ENCODE assay signal across 6 cellular contexts in the genomic region with DNA sequence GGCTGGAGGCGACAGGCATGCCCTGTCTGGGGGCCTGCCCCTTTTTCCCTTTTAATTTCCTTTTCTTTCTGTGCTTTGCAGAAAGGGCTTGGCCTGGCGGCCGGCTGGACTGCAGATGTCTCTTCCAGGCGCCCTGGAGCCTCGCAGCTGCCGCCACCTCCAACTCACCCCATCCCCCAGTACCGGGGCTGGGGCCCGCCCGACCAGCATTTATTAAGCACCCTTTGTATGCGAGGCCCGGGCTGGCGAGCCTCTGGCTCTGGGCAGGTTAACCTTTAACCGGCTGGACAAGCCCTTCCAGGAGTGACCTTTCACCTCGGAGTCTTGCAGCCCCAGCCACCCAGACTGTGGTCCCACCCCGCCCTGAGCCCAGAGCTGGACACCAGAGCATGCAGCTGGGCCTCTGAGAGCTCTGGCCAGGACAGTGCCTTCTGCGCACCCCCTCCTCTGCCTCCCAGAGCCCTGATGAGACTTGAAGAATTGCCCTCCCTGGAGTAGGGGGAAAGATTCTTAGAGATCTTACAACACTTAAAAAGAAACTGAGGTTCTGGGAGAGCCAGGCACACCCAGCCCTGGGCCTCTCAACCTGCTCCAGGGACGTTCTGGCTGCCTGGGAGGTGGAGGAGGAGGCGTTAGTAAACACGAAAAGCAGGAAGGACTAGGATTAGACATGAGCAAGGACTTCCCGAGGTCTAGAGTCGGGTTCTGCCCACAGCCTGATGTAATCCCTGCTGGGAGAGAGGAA. TPM values are rescaled to one million over a fixed set of nuclear protein-coding genes. Genes with fewer than 3 reads are reported as not detected.
DNase-seq lines count a peak whose midpoint lies in the region; ATAC-seq and TF ChIP-seq lines count a peak whose summit lies in the region.

No MANE protein-coding gene starts in this region.

- peaks cover 13 to 29% of the 10 kb centered on the region in 2 donors for H3K4me1 ChIP-seq in esophagus (ENCODE audit: control insufficient read depth in 2 of 2, insufficient read depth in 2 of 2, low read length in 1 of 2)

- H3K27me3 ChIP-seq in esophagus (ENCODE audit: control insufficient read depth in 1 of 2, insufficient read depth in 2 of 2, low read length in 2 of 2): no peaks in the 10 kb centered on the region

- 17 to 18% methylated on average over 21 of the region's 21 CpGs for WGBS in esophagus, 2 donors

- no peak for TF ChIP-seq CTCF in AG10803 (conservative IDR thresholded peaks at IDR 0.05; ENCODE audit: low read length)

- H3K4me3 ChIP-seq in AG10803 (ENCODE audit: low read length): peak overlapping the region; percentile 60
- peak overlapping the region; percentile 63 to 94 for H3K4me3 ChIP-seq in esophagus (ENCODE audit: low read depth in 1 of 2, low read length in 2 of 2)
- peak overlapping the region; percentile 28 to 83 (median 60) for H3K4me3 ChIP-seq in skin epidermis

- H3K27ac ChIP-seq in esophagus (ENCODE audit: low read depth in 2 of 2, low read length in 1 of 2) (peak overlapping the region; percentile 95 to 97), skin epidermis (peak overlapping the region; percentile 13 to 91 (median 84))

- no peaks in the 10 kb centered on the region for H3K36me3 ChIP-seq in esophagus (ENCODE audit: control insufficient read depth in 2 of 2, insufficient read depth in 2 of 2, low read length in 1 of 2)

- DNase-seq in AG10803 (ENCODE audit: low read depth): peak; percentile 57
- DNase-seq in MV-4-11 (lab: John Stamatoyannopoulos, UW): peak; percentile 70

- H3K9me3 ChIP-seq in esophagus (ENCODE audit: control insufficient read depth in 2 of 2, insufficient read depth in 1 of 2, low read depth in 1 of 2, low read length in 1 of 2): no peaks in the 10 kb centered on the region

- ATAC-seq in GM18909 (IDR thresholded peaks at IDR 0.05; ENCODE audit: poor library complexity, unreplicated experiment) (no peak), HG02678 (IDR thresholded peaks at IDR 0.05; ENCODE audit: unreplicated experiment) (no peak)

RNA-seq across cellular contexts. Expression of gene NR2F6, which starts 1.1 kb away (rescaled TPM):
- 10 to 100 TPM; 33.3 to 45.5 TPM for polyA plus RNA-seq in esophagus

RNA-seq across cellular contexts. Expression of gene USHBP1, which starts 17.7 kb away (rescaled TPM):
- polyA plus RNA-seq in esophagus: 1 to 10 TPM; 1.5 to 2.9 TPM

RNA-seq across cellular contexts. Expression of gene BABAM1, which starts 20.4 kb away (rescaled TPM):
- polyA plus RNA-seq in esophagus: 10 to 100 TPM; 39.1 to 52.7 TPM

RNA-seq across cellular contexts. Expression of gene OCEL1, which starts 20.8 kb away (rescaled TPM):
- 10 to 100 TPM in 1 of 2 donors, 1 to 10 TPM in 1; 7.9 to 12.7 TPM for polyA plus RNA-seq in esophagus

RNA-seq across cellular contexts. Expression of gene USE1, which starts 31.7 kb away (rescaled TPM):
- polyA plus RNA-seq in esophagus: 10 to 100 TPM; 32.8 to 37.7 TPM
